1 cellular context compared by ENCODE assay signal in genomic region chr22:44192811-44193536, GRCh38.
TF ChIP-seq lines count a peak whose summit lies in the region.

No MANE protein-coding gene starts in this region.

TF ChIP-seq in H1, 55 proteins besides CTCF, POLR2A, EP300 and RAD21:
- TF ChIP-seq FOSL1 (IDR thresholded peaks at IDR 0.05; ENCODE audit: insufficient read depth, low read depth, low read length) (no peak), SIX5 (IDR thresholded peaks at IDR 0.05; ENCODE audit: low read depth, low read length) (no peak), HDAC6 (IDR thresholded peaks at IDR 0.05; ENCODE audit: low read depth, low read length) (no peak), GTF2F1 (IDR thresholded peaks at IDR 0.05; ENCODE audit: borderline replicate concordance, low read depth, low read length) (no peak), SP2 (IDR thresholded peaks at IDR 0.05; ENCODE audit: low read length) (no peak), KDM1A (IDR thresholded peaks at IDR 0.05; ENCODE audit: borderline replicate concordance, low read length) (no peak), POLR2AphosphoS5 (IDR thresholded peaks at IDR 0.05; ENCODE audit: low read depth, low read length) (no peak)
